Comparison of ENCODE assay signal across 9 cellular contexts in genomic region chr13:43786472-43786765, GRCh38. TPM values are rescaled to one million over a fixed set of nuclear protein-coding genes. Genes with fewer than 3 reads are reported as not detected.
DNase-seq lines count a peak whose midpoint lies in the region; ATAC-seq, FAIRE-seq and TF ChIP-seq lines count a peak whose summit lies in the region.
"Had no signal": no experiment of that assay in that cellular context is flagged by ENCODE, and none has a peak within 500 bp of the region (broad histone marks: within the 10 kb centered on the region; RNA-seq: fewer than 3 reads in every experiment).

No MANE protein-coding gene starts in this region.

- no peak for TF ChIP-seq RAD21 in A549 (conservative IDR thresholded peaks at IDR 0.05 in 1 of 2, IDR thresholded peaks at IDR 0.05 in 1 of 2)

- intact Hi-C loops in CD4-positive, alpha-beta T cell (cut with DNase I, micrococcal nuclease): no loop called here

- CTCF ChIA-PET in A549 (lab: Yijun Ruan, JAX): interaction anchor here (0.7 to 4.3 kb wide), 7 partner anchors 9 to 701 kb away, joined by 3 to 21 read pairs (median 5); no protein-coding TSS in a partner anchor
- CTCF ChIA-PET in CD4-positive, alpha-beta T cell (lab: Charles Lee): no interaction called here

- H3K4me2 ChIP-seq in A549: peak overlapping the region; percentile 99

- DNase-seq in A549 (ENCODE audit: low read depth in 1 of 2, low spot score in 1 of 2) (no peak), choroid plexus epithelial cell (ENCODE audit: low read depth) (no peak), naive B cell (no peak), CD1c-positive myeloid dendritic cell (ENCODE audit: extremely low spot score) (no peak), NCI-H2171 (lab: John Stamatoyannopoulos, UW) (no peak)
- DNase-seq in CD4-positive, alpha-beta T cell: no peak

- POLR2A ChIA-PET in A549 (lab: Yijun Ruan, JAX): no interaction called here
- POLR2A ChIA-PET in CD4-positive, alpha-beta T cell (lab: Charles Lee): no interaction called here

- peaks cover 9% of the 10 kb centered on the region for H3K4me1 ChIP-seq in A549

- peaks cover 27 to 45% (median 42%) of the 10 kb centered on the region in 3 donors for H3K27me3 Mint-ChIP-seq in naive B cell
- H3K27me3 Mint-ChIP-seq in CD4-positive, alpha-beta T cell: peaks cover 49% of the 10 kb centered on the region

- H3K9me3 Mint-ChIP-seq in naive B cell: no peaks in the 10 kb centered on the region
- no peaks in the 10 kb centered on the region for H3K9me3 Mint-ChIP-seq in CD4-positive, alpha-beta T cell
- H3K9me3 Mint-ChIP-seq: activated T-helper 1 cell treated with anti-CD3 and anti-CD28 coated beads, Interleukin-12 subunit alpha, Interleukin-12 subunit beta, Interleukin-2, Interleukin-4 antibody, amounts not matched to agents 30 ng/mL and 10 ng/mL and 1 ng/mL, durations not matched to agents 14 hours and 24 hours and 36 hours had no signal

- TF ChIP-seq CTCF in A549 (IDR thresholded peaks at IDR 0.05) (no peak), choroid plexus epithelial cell (conservative IDR thresholded peaks at IDR 0.05; ENCODE audit: low read depth, low read length) (no peak)
- TF ChIP-seq CTCF in CD4-positive, alpha-beta T cell (IDR thresholded peaks at IDR 0.05): no peak

- H3K4me3 ChIP-seq in A549 (peak overlapping the region; percentile 60), choroid plexus epithelial cell (ENCODE audit: low read depth, low read length) (peak overlapping the region; percentile 65)

- H3K4me3 Mint-ChIP-seq in naive B cell: peak overlapping the region in 6 of 8 donors; percentile 53 to 86 (median 76)
- no peak overlapping the region for H3K4me3 Mint-ChIP-seq in CD4-positive, alpha-beta T cell

- H3K27me3 ChIP-seq in CD4-positive, alpha-beta T cell (ENCODE audit: control insufficient read depth, insufficient read depth, low read length): peaks cover 44% of the 10 kb centered on the region

- no peaks in the 10 kb centered on the region for H3K9me3 ChIP-seq in A549
- no peaks in the 10 kb centered on the region for H3K9me3 ChIP-seq in CD4-positive, alpha-beta T cell (ENCODE audit: control insufficient read depth, low read length)

- no CpG with 5 or more reads among the region's 28 CpGs for WGBS in A549 (ENCODE audit: missing lambda C conversion rate)

- TF ChIP-seq POLR2A in A549 (IDR thresholded peaks at IDR 0.05; ENCODE audit: low read length) (no peak), GM18505 (IDR thresholded peaks at IDR 0.05; ENCODE audit: borderline replicate concordance, extremely low read depth, insufficient read depth, insufficient read length) (no peak)

- no peak overlapping the region for H3K27ac Mint-ChIP-seq in naive B cell
- no peak overlapping the region for H3K27ac Mint-ChIP-seq in CD4-positive, alpha-beta T cell
- H3K27ac Mint-ChIP-seq: activated T-helper 1 cell treated with anti-CD3 and anti-CD28 coated beads, Interleukin-12 subunit alpha, Interleukin-12 subunit beta, Interleukin-2, Interleukin-4 antibody, amounts not matched to agents 30 ng/mL and 10 ng/mL and 1 ng/mL, durations not matched to agents 14 hours and 24 hours and 36 hours had no signal

- no peaks in the 10 kb centered on the region for H3K36me3 Mint-ChIP-seq in naive B cell
- H3K36me3 Mint-ChIP-seq in CD4-positive, alpha-beta T cell (ENCODE audit: low read depth): no peaks in the 10 kb centered on the region

- H3K27ac ChIP-seq in A549: peak overlapping the region; percentile 63 to 89; a peak in 5 of 6 replicates
- H3K27ac ChIP-seq in CD4-positive, alpha-beta T cell (ENCODE audit: low read depth, low read length): no peak overlapping the region

- no peak for ATAC-seq in A549
- peak; percentile 31 for ATAC-seq in HG03135 (IDR thresholded peaks at IDR 0.05; ENCODE audit: unreplicated experiment)
- peak in 1 of 2 donors; percentile 20 for ATAC-seq in naive B cell (ENCODE audit: low read depth in 2 of 2)
- ATAC-seq in GM18505 (IDR thresholded peaks at IDR 0.05; ENCODE audit: unreplicated experiment): no peak
- ATAC-seq in CD4-positive, alpha-beta T cell (ENCODE audit: poor library complexity): no peak

- FAIRE-seq in A549 (lab: Jason Lieb, UNC): no peak

- TF ChIP-seq EP300 in A549 (IDR thresholded peaks at IDR 0.05): no peak

- peaks cover 8 to 18% (median 12%) of the 10 kb centered on the region in 3 donors for H3K4me1 Mint-ChIP-seq in naive B cell
- H3K4me1 Mint-ChIP-seq in CD4-positive, alpha-beta T cell (ENCODE audit: low read depth): peaks cover 8% of the 10 kb centered on the region

TF ChIP-seq in A549, 52 proteins besides CTCF, POLR2A, EP300 and RAD21:
- TF ChIP-seq EHF (CRISPR knock-in tag; IDR thresholded peaks at IDR 0.05): no peak
- no peak for TF ChIP-seq FOSL2 (IDR thresholded peaks at IDR 0.05)
- TF ChIP-seq FOSL2 (CRISPR knock-in tag; IDR thresholded peaks at IDR 0.05): no peak
- no peak for TF ChIP-seq HMGXB4 (CRISPR knock-in tag; IDR thresholded peaks at IDR 0.05; ENCODE audit: borderline replicate concordance)
- TF ChIP-seq RFX5 (IDR thresholded peaks at IDR 0.05): no peak
- TF ChIP-seq ZC3H11A (IDR thresholded peaks at IDR 0.05): no peak
- TF ChIP-seq PHF8 (IDR thresholded peaks at IDR 0.05; ENCODE audit: borderline replicate concordance, low read depth): no peak
- no peak for TF ChIP-seq SMC3 (IDR thresholded peaks at IDR 0.05)
- no peak for TF ChIP-seq MYC (IDR thresholded peaks at IDR 0.05; ENCODE audit: borderline replicate concordance, low read length)

RNA-seq across cellular contexts. Expression of gene ENOX1, which starts 0.4 kb away (rescaled TPM):
- 0.41 and 0.46 TPM in 2 replicates for polyA plus RNA-seq in A549 (2011; rRNA removed)
- polyA plus RNA-seq in A549 (2012; cell fraction: cytosol; rRNA removed): 0.38 and 0.39 TPM in 2 replicates
- polyA plus RNA-seq in A549 (2012; cell fraction: nucleus; rRNA removed): 0.24 and 0.25 TPM in 2 replicates
- 0.28 to 0.33 TPM (median 0.28 TPM) in 3 replicates for polyA plus RNA-seq in A549 (2017; fragmentation: RNase III; extraction: RNeasy Plus Mini Kit Qiagen cat#74134 plus additional on column Dnase treatment)
- polyA minus RNA-seq in A549 (2011; rRNA and poly(A)+ RNA removed): 0.29 and 0.37 TPM in 2 replicates
- polyA plus RNA-seq in naive B cell (ENCODE audit: low read depth in 6 of 6): not detected
- not detected for total RNA-seq in CD4-positive, alpha-beta T cell
